1 cellular context compared by ENCODE assay signal in genomic region chr21:42398130-42398394, GRCh38.
TF ChIP-seq lines count a peak whose summit lies in the region.

No MANE protein-coding gene starts in this region.

TF ChIP-seq in K562, 482 proteins besides CTCF, POLR2A, EP300 and RAD21:
- TF ChIP-seq PRPF4 (IDR thresholded peaks at IDR 0.05; ENCODE audit: insufficient read depth, low read depth, low read length, poor library complexity, severe bottlenecking) (no peak), PRMT5 (CRISPR knock-in tag; IDR thresholded peaks at IDR 0.05) (no peak), E2F6 (IDR thresholded peaks at IDR 0.05; ENCODE audit: borderline replicate concordance in 1 of 2, extremely low read depth in 1 of 2, insufficient read depth in 1 of 2, insufficient read length in 1 of 2, low read depth in 1 of 2, low read length in 1 of 2, poor library complexity in 1 of 2, severe bottlenecking in 1 of 2) (peak in 1 of 2 experiments; percentile 21), AFF4 (CRISPR knock-in tag; IDR thresholded peaks at IDR 0.05) (no peak), MGA (IDR thresholded peaks at IDR 0.05) (no peak), HDAC2 (IDR thresholded peaks at IDR 0.05) (no peak), PBX2 (CRISPR knock-in tag; IDR thresholded peaks at IDR 0.05; ENCODE audit: low read depth) (no peak), PBX2 (tag; conservative IDR thresholded peaks at IDR 0.05; ENCODE audit: low read depth) (no peak), ZNF592 (IDR thresholded peaks at IDR 0.05) (no peak)
TF ChIP-seq in K562: peak in this region for 1.
